1 cellular context compared by ENCODE assay signal in the genomic region with DNA sequence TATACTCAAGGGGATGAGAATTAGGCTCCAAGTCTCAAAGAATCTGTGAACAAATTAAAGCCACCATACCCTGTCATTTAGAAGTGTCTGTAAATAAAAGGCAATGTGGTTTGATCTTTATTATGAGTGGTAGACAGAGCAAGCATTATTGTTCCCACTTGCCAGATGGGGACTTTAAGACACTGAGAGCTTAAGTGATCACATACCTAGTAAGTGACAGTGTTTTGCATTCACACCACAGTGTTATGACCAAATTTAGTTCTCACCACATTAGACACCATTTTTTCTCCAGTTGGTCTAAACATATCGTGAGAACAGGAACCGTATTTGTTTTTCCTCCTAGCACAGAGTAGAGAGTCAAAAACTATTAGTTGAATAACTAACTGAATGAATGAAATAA.
TF ChIP-seq lines count a peak whose summit lies in the region.

No MANE protein-coding gene starts in this region.

TF ChIP-seq in IMR-90, 13 proteins besides CTCF, POLR2A, EP300 and RAD21 (continued from another document):
- no peak for TF ChIP-seq SMC3 (IDR thresholded peaks at IDR 0.05; ENCODE audit: low read depth, low read length)
- no peak for TF ChIP-seq CEBPB (IDR thresholded peaks at IDR 0.05; ENCODE audit: low read depth, low read length)
